8 cellular contexts compared by ENCODE assay signal in the genomic region with DNA sequence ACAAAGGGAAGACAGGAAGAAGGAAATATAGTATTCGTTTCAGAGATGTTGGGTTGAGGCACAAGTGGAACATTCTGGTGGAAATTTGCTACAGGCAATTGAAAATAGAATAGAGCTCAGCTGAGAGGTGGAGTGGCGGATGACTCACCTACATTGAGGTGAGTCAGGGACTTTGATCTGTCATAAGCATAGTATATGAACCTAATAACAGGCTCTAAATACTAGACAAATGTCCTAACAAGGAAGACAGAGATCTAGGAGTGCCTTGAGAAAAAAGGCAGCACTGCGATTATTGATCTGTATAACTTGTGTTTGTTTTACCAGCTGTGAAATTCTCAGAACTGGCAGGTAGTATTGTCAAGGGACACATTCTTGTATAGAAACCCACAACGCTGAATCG. TPM values are rescaled to one million over a fixed set of nuclear protein-coding genes. Genes with fewer than 3 reads are reported as not detected.
DNase-seq lines count a peak whose midpoint lies in the region; ATAC-seq and TF ChIP-seq lines count a peak whose summit lies in the region.

No MANE protein-coding gene starts in this region.

- DNase-seq in cardiac muscle cell (ENCODE audit: low read depth in 1 of 2, low spot score in 1 of 2) (no peak), cardiac septum (ENCODE audit: low spot score) (no peak), neural crest cell (ENCODE audit: low read depth, low spot score) (no peak), type B pancreatic cell (ENCODE audit: extremely low spot score, unreplicated experiment) (no peak), NCI-H2227 treated with DMSO at 0.1 percent for 48 hours (lab: John Stamatoyannopoulos, UW) (no peak)
- peak; percentile 30 for DNase-seq in effector CD4-positive, alpha-beta T cell

- H3K4me3 Mint-ChIP-seq in neural crest cell (peak overlapping the region; percentile 100), type B pancreatic cell (peak overlapping the region; percentile 99)

- H3K9me3 Mint-ChIP-seq in neural crest cell: no peaks in the 10 kb centered on the region
- H3K9me3 Mint-ChIP-seq in type B pancreatic cell: no peaks in the 10 kb centered on the region

- peak overlapping the region; percentile 93 for H3K4me3 ChIP-seq in cardiac muscle cell

- H3K4me1 Mint-ChIP-seq in neural crest cell (peaks cover 40% of the 10 kb centered on the region), type B pancreatic cell (ENCODE audit: unreplicated experiment) (peaks cover 18% of the 10 kb centered on the region)

- no peaks in the 10 kb centered on the region for H3K27me3 ChIP-seq in cardiac muscle cell

- H3K36me3 Mint-ChIP-seq in neural crest cell (ENCODE audit: low read depth) (no peaks in the 10 kb centered on the region), type B pancreatic cell (peaks cover 4% of the 10 kb centered on the region)

- H3K9me3 ChIP-seq in cardiac muscle cell (ENCODE audit: low read depth): no peaks in the 10 kb centered on the region

- peak; percentile 70 to 72 for ATAC-seq in activated CD4-positive, CD25-positive, alpha-beta regulatory T cell treated with anti-CD3 and anti-CD28 coated beads, Interleukin-2, amount 50 U/mL, for 24 hours
- no peak for ATAC-seq in GM18498 (IDR thresholded peaks at IDR 0.05; ENCODE audit: unreplicated experiment)

- no peak overlapping the region for H3K27ac ChIP-seq in cardiac muscle cell

- H3K27ac Mint-ChIP-seq in neural crest cell (ENCODE audit: unreplicated experiment) (no peak overlapping the region), type B pancreatic cell (peak overlapping the region; percentile 100)

- TF ChIP-seq CTCF in cardiac muscle cell (IDR thresholded peaks at IDR 0.05; ENCODE audit: low read depth, low read length) (no peak), neural crest cell (conservative IDR thresholded peaks at IDR 0.05) (no peak), type B pancreatic cell (conservative IDR thresholded peaks at IDR 0.05) (no peak)

- no peaks in the 10 kb centered on the region for H3K27me3 Mint-ChIP-seq in neural crest cell (ENCODE audit: low read depth)
- peaks cover 2% of the 10 kb centered on the region for H3K27me3 Mint-ChIP-seq in type B pancreatic cell

- intact Hi-C loops in cardiac septum (cut with DNase I): no loop called here

- no peaks in the 10 kb centered on the region for H3K36me3 ChIP-seq in cardiac muscle cell

- H3K4me1 ChIP-seq in cardiac muscle cell (ENCODE audit: low read depth): peaks cover 7% of the 10 kb centered on the region

RNA-seq across cellular contexts. Expression of gene IFRD1, which starts 0.9 kb away (rescaled TPM):
- total RNA-seq in cardiac muscle cell (22.9 and 43.3 TPM in 2 replicates), cardiac septum (51.2 TPM), neural crest cell (76.6 and 78.7 TPM in 2 replicates), type B pancreatic cell (ENCODE audit: low replicate concordance) (78.4 and 93.1 TPM in 2 replicates)
- 30.8 and 46.2 TPM in 2 replicates for polyA plus RNA-seq in cardiac muscle cell

RNA-seq across cellular contexts. Expression of gene LSMEM1, which starts 31.4 kb away (rescaled TPM):
- total RNA-seq in cardiac muscle cell (0.11 and 0.30 TPM in 2 replicates), cardiac septum (7.4 TPM), neural crest cell (0.61 and 0.72 TPM in 2 replicates), type B pancreatic cell (ENCODE audit: low replicate concordance) (0.98 and 1.9 TPM in 2 replicates)
- 0.29 and 1.4 TPM in 2 replicates for polyA plus RNA-seq in cardiac muscle cell
